ENCODE assay signal across 14 cellular contexts in genomic region chr20:62031462-62032092, GRCh38. TPM values are rescaled to one million over a fixed set of nuclear protein-coding genes. Genes with fewer than 3 reads are reported as not detected.
DNase-seq lines count a peak whose midpoint lies in the region; ATAC-seq and TF ChIP-seq lines count a peak whose summit lies in the region.
"Had no signal": no experiment of that assay in that cellular context is flagged by ENCODE, and none has a peak within 500 bp of the region (broad histone marks: within the 10 kb centered on the region; RNA-seq: fewer than 3 reads in every experiment).

No MANE protein-coding gene starts in this region.

- H3K4me1 ChIP-seq in breast epithelium (peaks cover 0 to 7% of the 10 kb centered on the region in 2 donors), PC-3 (ENCODE audit: insufficient read depth, low read length) (peaks cover 20% of the 10 kb centered on the region)

- H3K36me3 ChIP-seq in breast epithelium (no peaks in the 10 kb centered on the region), PC-3 (ENCODE audit: low read depth, low read length) (no peaks in the 10 kb centered on the region)

- H3K4me2 ChIP-seq in PC-3 (ENCODE audit: low read length): peak overlapping the region; percentile 46; the same call in 1 of the 2 replicates

- ATAC-seq in PC-3: peak; percentile 41
- ATAC-seq in central memory CD8-positive, alpha-beta T cell (replicated peaks; ENCODE audit: extremely low read depth, poor library complexity, severe bottlenecking): no peak
- ATAC-seq in stimulated activated naive CD8-positive, alpha-beta T cell treated with anti-CD3 and anti-CD28 coated beads, Interleukin-15, amount 100 ng/mL, for 72 hours: peak; percentile 46

- no peak overlapping the region for H3K4me3 Mint-ChIP-seq in MCF 10A (ENCODE audit: unreplicated experiment)
- H3K4me3 Mint-ChIP-seq in central memory CD8-positive, alpha-beta T cell: no peak overlapping the region
- H3K4me3 Mint-ChIP-seq in stimulated activated naive CD8-positive, alpha-beta T cell treated with anti-CD3 and anti-CD28 coated beads, Interleukin-15, amount 100 ng/mL, for 72 hours: peak overlapping the region; percentile 27 to 28

- H3K9me3 ChIP-seq in breast epithelium: no peaks in the 10 kb centered on the region
- H3K9me3 ChIP-seq in PC-3 (ENCODE audit: low read length): no peaks in the 10 kb centered on the region

- POLR2A ChIA-PET in MCF 10A (lab: Yijun Ruan, JAX) (no interaction called here), PC-3 (lab: Charles Lee; ENCODE audit: unreplicated experiment) (no interaction called here)

- no peaks in the 10 kb centered on the region for H3K27me3 ChIP-seq in breast epithelium
- no peaks in the 10 kb centered on the region for H3K27me3 ChIP-seq in PC-3 (ENCODE audit: low read length)

- no peak for TF ChIP-seq POLR2A in breast epithelium (IDR thresholded peaks at IDR 0.05)

- peak overlapping the region; percentile 63 for H3K27ac Mint-ChIP-seq in MCF 10A (ENCODE audit: low read depth, unreplicated experiment)
- H3K27ac Mint-ChIP-seq in central memory CD8-positive, alpha-beta T cell (ENCODE audit: low read depth): peak overlapping the region; percentile 82
- H3K27ac Mint-ChIP-seq in stimulated activated naive CD8-positive, alpha-beta T cell treated with anti-CD3 and anti-CD28 coated beads, Interleukin-15, amount 100 ng/mL, for 72 hours: peak overlapping the region; percentile 53 to 87

- H4K20me1 ChIP-seq in PC-3 (ENCODE audit: low read length): 0 out of 2 replicates have a peak, but pooled peaks cover 9% of the 10 kb centered on the region

- H3K4me1 Mint-ChIP-seq in MCF 10A (ENCODE audit: insufficient read depth, unreplicated experiment): peaks cover 21% of the 10 kb centered on the region
- peaks cover 61% of the 10 kb centered on the region for H3K4me1 Mint-ChIP-seq in central memory CD8-positive, alpha-beta T cell
- H3K4me1 Mint-ChIP-seq in stimulated activated naive CD8-positive, alpha-beta T cell treated with anti-CD3 and anti-CD28 coated beads, Interleukin-15, amount 100 ng/mL, for 72 hours: peaks cover 63% of the 10 kb centered on the region

- H3K4me3 ChIP-seq in breast epithelium (no peak overlapping the region), PC-3 (ENCODE audit: low read length) (no peak overlapping the region)

- no peaks in the 10 kb centered on the region for H3F3A ChIP-seq in PC-3 (ENCODE audit: low read length, unreplicated experiment)

- H3K79me2 ChIP-seq in PC-3 (ENCODE audit: low read length): peaks cover 96% of the 10 kb centered on the region

- no peaks in the 10 kb centered on the region for H3K27me3 Mint-ChIP-seq in MCF 10A (ENCODE audit: insufficient read depth, unreplicated experiment)
- H3K27me3 Mint-ChIP-seq in central memory CD8-positive, alpha-beta T cell: no peaks in the 10 kb centered on the region
- no peaks in the 10 kb centered on the region for H3K27me3 Mint-ChIP-seq in stimulated activated naive CD8-positive, alpha-beta T cell treated with anti-CD3 and anti-CD28 coated beads, Interleukin-15, amount 100 ng/mL, for 72 hours

- H3K36me3 Mint-ChIP-seq in MCF 10A (ENCODE audit: insufficient read depth, unreplicated experiment): peaks cover 8% of the 10 kb centered on the region
- peaks cover 2% of the 10 kb centered on the region for H3K36me3 Mint-ChIP-seq in central memory CD8-positive, alpha-beta T cell (ENCODE audit: insufficient read depth)

- no peak overlapping the region for H3K27ac ChIP-seq in breast epithelium
- H3K27ac ChIP-seq in PC-3 (ENCODE audit: low read length): peak overlapping the region; percentile 46

- TF ChIP-seq CTCF in MCF 10A (IDR thresholded peaks at IDR 0.05; ENCODE audit: unreplicated experiment) (no peak), breast epithelium (IDR thresholded peaks at IDR 0.05) (no peak), PC-3 (conservative IDR thresholded peaks at IDR 0.05; ENCODE audit: low read depth, low read length) (no peak)

- no peak for DNase-seq in MCF 10A (ENCODE audit: unreplicated experiment)
- DNase-seq in breast epithelium (ENCODE audit: low spot score in 2 of 2): no peak
- DNase-seq in PC-3: no peak
- no peak for DNase-seq in central memory CD8-positive, alpha-beta T cell (ENCODE audit: low spot score in 2 of 2)
- DNase-seq in stimulated activated naive CD8-positive, alpha-beta T cell treated with anti-CD3 and anti-CD28 coated beads, Interleukin-15, amount 100 ng/mL, for 72 hours: no peak
- no peak for DNase-seq in NCI-H345 treated with DMSO at 0.1 percent for 48 hours (lab: John Stamatoyannopoulos, UW; ENCODE audit: unreplicated experiment)
- no peak for DNase-seq in DMS153 treated with DMSO at 0.1 percent for 48 hours (lab: John Stamatoyannopoulos, UW; ENCODE audit: unreplicated experiment)
- no peak for DNase-seq in COR-L47 (lab: John Stamatoyannopoulos, UW)
- DNase-seq: DND-41; foreskin fibroblast; KBM-7; NCI-H1694; NCI-H526; stimulated activated CD8-positive, alpha-beta memory T cell treated with anti-CD3 and anti-CD28 coated beads, Interleukin-4, amount 100 ng/mL, for 48 hours had no signal

- BruUV-seq in MCF 10A (replicated peaks; lab: Mats Ljungman, UMichigan): no TSS peak
- BruUV-seq in PC-3 (replicated peaks; lab: Mats Ljungman, UMichigan): no TSS peak

- no peak overlapping the region for H2AFZ ChIP-seq in PC-3 (ENCODE audit: low read length)

- no peak overlapping the region for H3K9ac ChIP-seq in PC-3 (ENCODE audit: low read length)

- CTCF ChIA-PET in MCF 10A (lab: Yijun Ruan, JAX) (interaction anchor here (0.6 to 3.6 kb wide), 5 partner anchors 10 to 1728 kb away, joined by 3 to 20 read pairs (median 3); no protein-coding TSS in a partner anchor), PC-3 (lab: Charles Lee) (no interaction called here)

- intact Hi-C loops in MCF 10A (cut with micrococcal nuclease): no loop called here
- intact Hi-C loops in breast epithelium (cut with DNase I; ENCODE audit: low total_unique reads): no loop called here
- intact Hi-C loops in PC-3 (cut with micrococcal nuclease): no loop called here

- no peaks in the 10 kb centered on the region for H3K9me3 Mint-ChIP-seq in MCF 10A (ENCODE audit: unreplicated experiment)
- H3K9me3 Mint-ChIP-seq in central memory CD8-positive, alpha-beta T cell: no peaks in the 10 kb centered on the region
- H3K9me3 Mint-ChIP-seq in stimulated activated naive CD8-positive, alpha-beta T cell treated with anti-CD3 and anti-CD28 coated beads, Interleukin-15, amount 100 ng/mL, for 72 hours: no peaks in the 10 kb centered on the region

- no peaks in the 10 kb centered on the region for H3K9me2 ChIP-seq in PC-3 (replicated peaks; ENCODE audit: low read length)

RNA-seq across cellular contexts. Expression of gene TAF4, which starts 34.1 kb away (rescaled TPM):
- total RNA-seq in MCF 10A (2022) (15.9 and 16.1 TPM in 2 replicates), breast epithelium (10 to 100 TPM; 11.1 to 13.0 (median 12.7) TPM), PC-3 (2014; rRNA removed) (9.6 and 15.1 TPM in 2 replicates)

Comparison
In these comparisons a context has a peak if more than half of its experiments do, and no peak if none do; other contexts are left out.
1. H3K4me3 Mint-ChIP-seq: peak in stimulated activated naive CD8-positive, alpha-beta T cell treated with anti-CD3 and anti-CD28 coated beads, Interleukin-15, amount 100 ng/mL, for 72 hours (2 of 2); none in MCF 10A (single experiment) and central memory CD8-positive, alpha-beta T cell (single experiment).
2. Peak in every context shown above with its lines, with median percentiles within 50 percentile points of each other: H3K27ac Mint-ChIP-seq.